In the genomic region with DNA sequence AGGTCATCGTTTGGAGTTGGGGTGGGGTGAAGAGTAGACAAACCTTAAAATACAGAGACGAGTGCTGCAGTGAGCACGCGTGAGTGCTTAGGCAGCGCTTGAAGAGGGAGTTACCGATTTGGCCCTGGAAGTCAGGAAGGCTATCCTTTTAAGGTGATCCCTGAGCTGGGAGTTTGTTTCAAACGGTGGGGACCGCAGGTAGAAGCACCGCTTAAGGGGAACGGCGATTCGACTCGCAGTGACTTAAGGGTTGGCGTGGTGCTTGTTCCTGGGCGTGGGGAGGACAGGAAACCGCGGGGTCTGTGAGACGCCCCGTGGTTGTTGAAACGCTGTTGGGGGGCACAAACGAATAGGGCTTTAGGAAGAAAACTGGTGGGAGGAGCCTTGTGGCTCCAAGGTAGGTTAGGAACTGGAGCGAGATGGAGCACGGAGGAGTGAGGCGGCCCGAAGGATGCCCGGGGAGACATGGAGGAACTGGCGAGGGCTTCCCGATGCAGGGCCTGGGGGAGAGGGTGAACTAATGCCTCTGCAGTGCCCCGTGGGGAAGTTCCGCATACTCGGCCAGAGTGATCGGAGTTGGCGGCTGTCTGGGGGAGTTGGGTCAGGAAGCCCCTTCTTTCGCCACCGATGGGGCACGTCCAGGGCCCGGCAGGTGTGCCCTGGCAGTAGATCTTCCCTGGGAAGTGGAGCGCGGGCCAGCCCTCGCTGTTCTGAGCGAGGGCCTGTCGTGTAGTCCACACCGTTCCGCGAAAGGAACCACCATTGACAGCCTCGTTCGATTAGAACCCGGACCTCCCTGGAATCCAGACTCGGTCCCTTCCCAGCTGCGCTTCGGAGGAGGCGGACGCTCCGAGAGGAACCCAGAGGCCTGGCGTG, we compare ENCODE assay signal across 8 cellular contexts. TPM values are rescaled to one million over a fixed set of nuclear protein-coding genes. Genes with fewer than 3 reads are reported as not detected.
DNase-seq lines count a peak whose midpoint lies in the region; ATAC-seq and TF ChIP-seq lines count a peak whose summit lies in the region.

No MANE protein-coding gene starts in this region.

- H2AK5ac ChIP-seq in neuronal stem cell (ENCODE audit: low read depth, low read length), result no peak overlapping the region

- H3K14ac ChIP-seq in neuronal stem cell (ENCODE audit: low read length), result no peak overlapping the region

- peaks cover 8% of the 10 kb centered on the region for H3K4me1 Mint-ChIP-seq in Caco-2 (ENCODE audit: low read depth, unreplicated experiment)
- peaks cover 45% of the 10 kb centered on the region for H3K4me1 Mint-ChIP-seq in activated T-cell treated with anti-CD3 and anti-CD28 coated beads, Interleukin-2, amount 50 U/mL, for 4 hours (ENCODE audit: low read depth)

- peaks cover 10% of the 10 kb centered on the region for H3K9me3 Mint-ChIP-seq in Caco-2 (ENCODE audit: unreplicated experiment)
- H3K9me3 Mint-ChIP-seq in activated T-cell treated with anti-CD3 and anti-CD28 coated beads, Interleukin-2, amount 50 U/mL, for 4 hours, result peaks cover 9% of the 10 kb centered on the region

- H3K36me3 ChIP-seq in Caco-2 (ENCODE audit: control insufficient read depth, insufficient read depth, low read length), result no peaks in the 10 kb centered on the region
- H3K36me3 ChIP-seq in neuronal stem cell (replicated peaks in 1 of 2; ENCODE audit: control insufficient read depth in 2 of 2, insufficient read depth in 2 of 2, low read length in 2 of 2), result no peaks in the 10 kb centered on the region

- POLR2A ChIA-PET in Caco-2 (lab: Charles Lee), result no interaction called here

- no peak overlapping the region for H3K9ac ChIP-seq in neuronal stem cell (ENCODE audit: low read depth, low read length, poor library complexity)

- TF ChIP-seq CTCF in Caco-2 (IDR thresholded peaks at IDR 0.05; ENCODE audit: insufficient read depth in 1 of 2, low read depth in 1 of 2, low read length in 1 of 2, severe bottlenecking in 1 of 2, unreplicated experiment in 1 of 2) (no peak), fibroblast of the aortic adventitia (IDR thresholded peaks at IDR 0.05; ENCODE audit: insufficient read depth, low read length) (no peak)

- peak overlapping the region; percentile 49 for H3K4me3 ChIP-seq in Caco-2 (ENCODE audit: low read depth, low read length)
- peak overlapping the region; percentile 48 for H3K4me3 ChIP-seq in fibroblast of the aortic adventitia (ENCODE audit: low read depth, low read length)
- H3K4me3 ChIP-seq in neuronal stem cell (ENCODE audit: low read length in 2 of 2), result peak overlapping the region; percentile 14 to 84

- H3K27ac Mint-ChIP-seq in Caco-2 (ENCODE audit: unreplicated experiment), result peak overlapping the region; percentile 89

- no peaks in the 10 kb centered on the region for H3K27me3 ChIP-seq in Caco-2 (replicated peaks; ENCODE audit: control insufficient read depth, insufficient read depth, low read length)
- peaks cover 0 to 38% (median 15%) of the 10 kb centered on the region in 3 experiments for H3K27me3 ChIP-seq in neuronal stem cell (ENCODE audit: control insufficient read depth in 3 of 3, insufficient read depth in 3 of 3, low read depth in 1 of 3, low read length in 3 of 3)

- H3K4me1 ChIP-seq in Caco-2, result no peaks in the 10 kb centered on the region
- peaks cover 0 to 4% of the 10 kb centered on the region in 2 donors for H3K4me1 ChIP-seq in neuronal stem cell (ENCODE audit: control insufficient read depth in 2 of 2, insufficient read depth in 1 of 2, low read depth in 1 of 2, low read length in 2 of 2)

- TF ChIP-seq EP300 in Ishikawa (IDR thresholded peaks at IDR 0.05; ENCODE audit: borderline replicate concordance), result no peak

- H3K27ac ChIP-seq in neuronal stem cell (replicated peaks; ENCODE audit: low read length), result no peak overlapping the region

- CTCF ChIA-PET in Caco-2 (lab: Charles Lee), result interaction anchor here (1.0 kb wide), 1 partner anchor 11 kb away, joined by 4 read pairs; no protein-coding TSS in a partner anchor

- TF ChIP-seq RAD21 in Ishikawa (IDR thresholded peaks at IDR 0.05; ENCODE audit: low read depth), result no peak

- H3K79me1 ChIP-seq in neuronal stem cell (ENCODE audit: low read depth, low read length), result no peaks in the 10 kb centered on the region

- ATAC-seq in activated T-cell treated with anti-CD3 and anti-CD28 coated beads, Interleukin-2, amount 50 U/mL, for 4 hours, result no peak
- no peak for ATAC-seq in GM21360 (IDR thresholded peaks at IDR 0.05; ENCODE audit: unreplicated experiment)

- H3K4me3 Mint-ChIP-seq in Caco-2 (ENCODE audit: unreplicated experiment), result peak overlapping the region; percentile 93
- peak overlapping the region; percentile 83 for H3K4me3 Mint-ChIP-seq in activated T-cell treated with anti-CD3 and anti-CD28 coated beads, Interleukin-2, amount 50 U/mL, for 4 hours

- H2BK120ac ChIP-seq in neuronal stem cell (ENCODE audit: low read depth, low read length), result no peak overlapping the region

- H3K4ac ChIP-seq in neuronal stem cell (ENCODE audit: low read length), result no peak overlapping the region

- DNase-seq in Caco-2, result peak; percentile 30 to 44
- peak; percentile 11 for DNase-seq in activated T-cell treated with anti-CD3 and anti-CD28 coated beads, Interleukin-2, amount 50 U/mL, for 4 hours
- DNase-seq in fibroblast of the aortic adventitia (ENCODE audit: low read depth), result no peak
- DNase-seq in neuronal stem cell (ENCODE audit: low spot score), result no peak
- no peak for DNase-seq in cerebellar nuclear complex (lab: John Stamatoyannopoulos, UW)
- no peak for DNase-seq in NCI-H1694 (lab: John Stamatoyannopoulos, UW)

- H3K27me3 Mint-ChIP-seq in Caco-2 (ENCODE audit: insufficient read depth, unreplicated experiment), result no peaks in the 10 kb centered on the region
- H3K27me3 Mint-ChIP-seq in activated T-cell treated with anti-CD3 and anti-CD28 coated beads, Interleukin-2, amount 50 U/mL, for 4 hours (ENCODE audit: low read depth), result no peaks in the 10 kb centered on the region

- H2BK15ac ChIP-seq in neuronal stem cell (ENCODE audit: low read length), result no peak overlapping the region

- intact Hi-C loops in Caco-2 (cut with micrococcal nuclease; ENCODE audit: unreplicated experiment), result loop anchor here (10.0 kb wide), 1 partner anchor 160 kb away; no protein-coding TSS in a partner anchor

- H3K23ac ChIP-seq in neuronal stem cell (ENCODE audit: low read depth, low read length, poor library complexity), result no peak overlapping the region

- WGBS in neuronal stem cell (ENCODE audit: extremely low coverage in 2 of 2, insufficient read length in 2 of 2, insufficient replicate concordance in 1 of 2), 2 donors, result no CpG with 5 or more reads among the region's 55 CpGs

- H3K36me3 Mint-ChIP-seq in Caco-2 (ENCODE audit: insufficient read depth, unreplicated experiment), result no peaks in the 10 kb centered on the region
- H3K36me3 Mint-ChIP-seq in activated T-cell treated with anti-CD3 and anti-CD28 coated beads, Interleukin-2, amount 50 U/mL, for 4 hours (ENCODE audit: insufficient read depth), result peaks cover 2% of the 10 kb centered on the region

- H3K9me3 ChIP-seq in Caco-2, result peaks cover 5% of the 10 kb centered on the region; the same call in 1 of the 2 replicates
- H3K9me3 ChIP-seq in neuronal stem cell (replicated peaks in 1 of 2; ENCODE audit: control insufficient read depth in 2 of 2, insufficient read depth in 1 of 2, low read depth in 1 of 2, low read length in 2 of 2), result peaks cover 0 to 21% of the 10 kb centered on the region in 2 donors

- H2BK5ac ChIP-seq in neuronal stem cell (ENCODE audit: low read length), result no peak overlapping the region

- no peak overlapping the region for H4K91ac ChIP-seq in neuronal stem cell (ENCODE audit: low read depth, low read length, poor library complexity)

- peak overlapping the region; percentile 63 for H3K4me2 ChIP-seq in neuronal stem cell (ENCODE audit: insufficient read depth, low read length, poor library complexity, severe bottlenecking)

- H3K18ac ChIP-seq in neuronal stem cell (ENCODE audit: low read length), result peak overlapping the region; percentile 91

- BruUV-seq in Caco-2 (replicated peaks; lab: Mats Ljungman, UMichigan), result no TSS peak

- peak overlapping the region; percentile 66 for H2AFZ ChIP-seq in neuronal stem cell (ENCODE audit: low read length)

- no peak overlapping the region for H2BK12ac ChIP-seq in neuronal stem cell (ENCODE audit: low read length)

- H4K8ac ChIP-seq in neuronal stem cell (ENCODE audit: low read depth, low read length), result no peak overlapping the region

TF ChIP-seq in Ishikawa, 13 proteins besides CTCF, POLR2A, EP300 and RAD21:
- peak; percentile 18; the same call in 1 of the 2 replicates for TF ChIP-seq MAX (IDR thresholded peaks at IDR 0.05)
- TF ChIP-seq TAF1 (IDR thresholded peaks at IDR 0.05; ENCODE audit: low read depth), result no peak; the same call in 1 of the 2 replicates

RNA-seq across cellular contexts. Expression of gene CDYL, which starts 1.3 kb away (rescaled TPM):
- total RNA-seq in Caco-2 (2022), result 41.6 and 51.2 TPM in 2 replicates
- total RNA-seq in activated T-cell treated with anti-CD3 and anti-CD28 coated beads, Interleukin-2, amount 50 U/mL, for 4 hours, result 10 to 100 TPM; 19.1 to 22.3 (median 21.4) TPM
- 25.8 and 48.4 TPM in 2 replicates for total RNA-seq in fibroblast of the aortic adventitia (ENCODE audit: low replicate concordance)
- polyA plus RNA-seq in neuronal stem cell (2013, experiment 1 of 2), result 31.7 TPM
- 30.2 TPM for polyA plus RNA-seq in neuronal stem cell (2013, experiment 2 of 2)

Comparison
In these comparisons a context has a peak if more than half of its experiments do, and no peak if none do; other contexts are left out.
1. DNase-seq: peak in Caco-2 (2 of 2) and activated T-cell treated with anti-CD3 and anti-CD28 coated beads, Interleukin-2, amount 50 U/mL, for 4 hours (single experiment); none in fibroblast of the aortic adventitia (single experiment), neuronal stem cell (single experiment), cerebellar nuclear complex (0 of 2) and NCI-H1694 (single experiment).
2. Peak in every context shown above with its lines, with median percentiles within 50 percentile points of each other: H3K4me3 ChIP-seq.